1 cellular context compared by ENCODE assay signal in genomic region chr3:58237940-58238681, GRCh38.
TF ChIP-seq lines count a peak whose summit lies in the region.

No MANE protein-coding gene starts in this region.

TF ChIP-seq in HepG2, 621 proteins besides CTCF, POLR2A, EP300 and RAD21 (continued from another document and continues in another):
- TF ChIP-seq MYPOP (CRISPR knock-in tag; IDR thresholded peaks at IDR 0.05) (no peak; the same call in none of the 2 replicates), MED8 (CRISPR knock-in tag; IDR thresholded peaks at IDR 0.05; ENCODE audit: insufficient replicate concordance) (peak; percentile 18), ZNF660 (CRISPR knock-in tag; IDR thresholded peaks at IDR 0.05; ENCODE audit: borderline replicate concordance, low read depth) (no peak), ZNF367 (CRISPR knock-in tag; IDR thresholded peaks at IDR 0.05; ENCODE audit: borderline replicate concordance) (no peak), KLF15 (CRISPR knock-in tag; IDR thresholded peaks at IDR 0.05; ENCODE audit: borderline replicate concordance) (no peak), ZBTB46 (CRISPR knock-in tag; IDR thresholded peaks at IDR 0.05; ENCODE audit: borderline replicate concordance) (no peak), TP53 (CRISPR knock-in tag; conservative IDR thresholded peaks at IDR 0.05) (0 out of 2 replicates have a peak, but pooled peaks have one; percentile 7), ATF7-NPFF (CRISPR knock-in tag; IDR thresholded peaks at IDR 0.05; ENCODE audit: low read depth) (peak; percentile 55; the same call in 1 of the 2 replicates), ZNF598 (CRISPR knock-in tag; IDR thresholded peaks at IDR 0.05; ENCODE audit: borderline replicate concordance) (peak; percentile 72; the same call in 1 of the 2 replicates), NFE2L2 (IDR thresholded peaks at IDR 0.05; ENCODE audit: low read length) (no peak), ZBTB21 (CRISPR knock-in tag; IDR thresholded peaks at IDR 0.05) (no peak), ZNF687 (CRISPR knock-in tag; IDR thresholded peaks at IDR 0.05) (peak; percentile 87), ZFP36L2 (CRISPR knock-in tag; IDR thresholded peaks at IDR 0.05) (no peak), HNF1A (IDR thresholded peaks at IDR 0.05; ENCODE audit: low read depth) (no peak), HNF1A (CRISPR knock-in tag; IDR thresholded peaks at IDR 0.05; ENCODE audit: borderline replicate concordance) (0 out of 2 replicates have a peak, but pooled peaks have one; percentile 10), SPEN (CRISPR knock-in tag; IDR thresholded peaks at IDR 0.05; ENCODE audit: low read depth) (no peak; the same call in 1 of the 2 replicates), NR2F6 (IDR thresholded peaks at IDR 0.05) (0 out of 2 replicates have a peak, but pooled peaks have one; percentile 12), NR2F6 (CRISPR knock-in tag; IDR thresholded peaks at IDR 0.05) (no peak), PHF21A (CRISPR knock-in tag; IDR thresholded peaks at IDR 0.05) (peak; percentile 39; the same call in 1 of the 2 replicates), GATAD2A (CRISPR knock-in tag; IDR thresholded peaks at IDR 0.05) (peak; percentile 48), ZBTB2 (CRISPR knock-in tag; IDR thresholded peaks at IDR 0.05; ENCODE audit: low read depth) (no peak; the same call in 1 of the 2 replicates), NCOA1 (CRISPR knock-in tag; IDR thresholded peaks at IDR 0.05) (no peak), ZNF10 (CRISPR knock-in tag; IDR thresholded peaks at IDR 0.05; ENCODE audit: borderline replicate concordance, low read depth) (no peak), ZNF749 (CRISPR knock-in tag; IDR thresholded peaks at IDR 0.05; ENCODE audit: borderline replicate concordance) (no peak), ZNF816 (CRISPR knock-in tag; IDR thresholded peaks at IDR 0.05; ENCODE audit: borderline replicate concordance) (peak; percentile 54; the same call in 1 of the 2 replicates), TRIM24 (CRISPR knock-in tag; IDR thresholded peaks at IDR 0.05) (no peak), ZNF441 (CRISPR knock-in tag; IDR thresholded peaks at IDR 0.05; ENCODE audit: borderline replicate concordance) (peak; percentile 56), MNT (IDR thresholded peaks at IDR 0.05) (peak; percentile 63; the same call in 1 of the 2 replicates), FOSL2 (CRISPR knock-in tag; IDR thresholded peaks at IDR 0.05) (peak; percentile 29; the same call in 1 of the 2 replicates)
- TF ChIP-seq, protein P1, sequence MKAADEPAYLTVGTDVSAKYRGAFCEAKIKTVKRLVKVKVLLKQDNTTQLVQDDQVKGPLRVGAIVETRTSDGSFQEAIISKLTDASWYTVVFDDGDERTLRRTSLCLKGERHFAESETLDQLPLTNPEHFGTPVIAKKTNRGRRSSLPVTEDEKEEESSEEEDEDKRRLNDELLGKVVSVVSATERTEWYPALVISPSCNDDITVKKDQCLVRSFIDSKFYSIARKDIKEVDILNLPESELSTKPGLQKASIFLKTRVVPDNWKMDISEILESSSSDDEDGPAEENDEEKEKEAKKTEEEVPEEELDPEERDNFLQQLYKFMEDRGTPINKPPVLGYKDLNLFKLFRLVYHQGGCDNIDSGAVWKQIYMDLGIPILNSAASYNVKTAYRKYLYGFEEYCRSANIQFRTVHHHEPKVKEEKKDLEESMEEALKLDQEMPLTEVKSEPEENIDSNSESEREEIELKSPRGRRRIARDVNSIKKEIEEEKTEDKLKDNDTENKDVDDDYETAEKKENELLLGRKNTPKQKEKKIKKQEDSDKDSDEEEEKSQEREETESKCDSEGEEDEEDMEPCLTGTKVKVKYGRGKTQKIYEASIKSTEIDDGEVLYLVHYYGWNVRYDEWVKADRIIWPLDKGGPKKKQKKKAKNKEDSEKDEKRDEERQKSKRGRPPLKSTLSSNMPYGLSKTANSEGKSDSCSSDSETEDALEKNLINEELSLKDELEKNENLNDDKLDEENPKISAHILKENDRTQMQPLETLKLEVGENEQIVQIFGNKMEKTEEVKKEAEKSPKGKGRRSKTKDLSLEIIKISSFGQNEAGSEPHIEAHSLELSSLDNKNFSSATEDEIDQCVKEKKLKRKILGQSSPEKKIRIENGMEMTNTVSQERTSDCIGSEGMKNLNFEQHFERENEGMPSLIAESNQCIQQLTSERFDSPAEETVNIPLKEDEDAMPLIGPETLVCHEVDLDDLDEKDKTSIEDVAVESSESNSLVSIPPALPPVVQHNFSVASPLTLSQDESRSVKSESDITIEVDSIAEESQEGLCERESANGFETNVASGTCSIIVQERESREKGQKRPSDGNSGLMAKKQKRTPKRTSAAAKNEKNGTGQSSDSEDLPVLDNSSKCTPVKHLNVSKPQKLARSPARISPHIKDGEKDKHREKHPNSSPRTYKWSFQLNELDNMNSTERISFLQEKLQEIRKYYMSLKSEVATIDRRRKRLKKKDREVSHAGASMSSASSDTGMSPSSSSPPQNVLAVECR (CRISPR knock-in tag; IDR thresholded peaks at IDR 0.05; ENCODE audit: borderline replicate concordance) = peak; percentile 78
- TF ChIP-seq, protein P2, sequence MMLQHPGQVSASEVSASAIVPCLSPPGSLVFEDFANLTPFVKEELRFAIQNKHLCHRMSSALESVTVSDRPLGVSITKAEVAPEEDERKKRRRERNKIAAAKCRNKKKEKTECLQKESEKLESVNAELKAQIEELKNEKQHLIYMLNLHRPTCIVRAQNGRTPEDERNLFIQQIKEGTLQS (CRISPR knock-in tag; IDR thresholded peaks at IDR 0.05) = no peak
- TF ChIP-seq, protein P3, sequence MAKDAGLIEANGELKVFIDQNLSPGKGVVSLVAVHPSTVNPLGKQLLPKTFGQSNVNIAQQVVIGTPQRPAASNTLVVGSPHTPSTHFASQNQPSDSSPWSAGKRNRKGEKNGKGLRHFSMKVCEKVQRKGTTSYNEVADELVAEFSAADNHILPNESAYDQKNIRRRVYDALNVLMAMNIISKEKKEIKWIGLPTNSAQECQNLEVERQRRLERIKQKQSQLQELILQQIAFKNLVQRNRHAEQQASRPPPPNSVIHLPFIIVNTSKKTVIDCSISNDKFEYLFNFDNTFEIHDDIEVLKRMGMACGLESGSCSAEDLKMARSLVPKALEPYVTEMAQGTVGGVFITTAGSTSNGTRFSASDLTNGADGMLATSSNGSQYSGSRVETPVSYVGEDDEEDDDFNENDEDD (CRISPR knock-in tag; IDR thresholded peaks at IDR 0.05; ENCODE audit: borderline replicate concordance) = peak; percentile 80; the same call in 1 of the 2 replicates
- TF ChIP-seq, protein P4, sequence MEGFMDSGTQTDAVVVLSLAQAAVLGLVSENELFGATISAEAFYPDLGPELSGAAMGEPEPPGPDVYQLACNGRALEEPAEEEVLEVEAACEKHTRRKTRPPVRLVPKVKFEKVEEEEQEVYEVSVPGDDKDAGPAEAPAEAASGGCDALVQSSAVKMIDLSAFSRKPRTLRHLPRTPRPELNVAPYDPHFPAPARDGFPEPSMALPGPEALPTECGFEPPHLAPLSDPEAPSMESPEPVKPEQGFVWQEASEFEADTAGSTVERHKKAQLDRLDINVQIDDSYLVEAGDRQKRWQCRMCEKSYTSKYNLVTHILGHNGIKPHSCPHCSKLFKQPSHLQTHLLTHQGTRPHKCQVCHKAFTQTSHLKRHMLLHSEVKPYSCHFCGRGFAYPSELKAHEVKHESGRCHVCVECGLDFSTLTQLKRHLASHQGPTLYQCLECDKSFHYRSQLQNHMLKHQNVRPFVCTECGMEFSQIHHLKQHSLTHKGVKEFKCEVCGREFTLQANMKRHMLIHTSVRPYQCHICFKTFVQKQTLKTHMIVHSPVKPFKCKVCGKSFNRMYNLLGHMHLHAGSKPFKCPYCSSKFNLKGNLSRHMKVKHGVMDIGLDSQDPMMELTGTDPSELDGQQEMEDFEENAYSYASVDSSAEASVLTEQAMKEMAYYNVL (CRISPR knock-in tag; IDR thresholded peaks at IDR 0.05; ENCODE audit: borderline replicate concordance) = peak; percentile 38; the same call in 1 of the 2 replicates
